ENCODE assay signal across 1 cellular context in the genomic region with DNA sequence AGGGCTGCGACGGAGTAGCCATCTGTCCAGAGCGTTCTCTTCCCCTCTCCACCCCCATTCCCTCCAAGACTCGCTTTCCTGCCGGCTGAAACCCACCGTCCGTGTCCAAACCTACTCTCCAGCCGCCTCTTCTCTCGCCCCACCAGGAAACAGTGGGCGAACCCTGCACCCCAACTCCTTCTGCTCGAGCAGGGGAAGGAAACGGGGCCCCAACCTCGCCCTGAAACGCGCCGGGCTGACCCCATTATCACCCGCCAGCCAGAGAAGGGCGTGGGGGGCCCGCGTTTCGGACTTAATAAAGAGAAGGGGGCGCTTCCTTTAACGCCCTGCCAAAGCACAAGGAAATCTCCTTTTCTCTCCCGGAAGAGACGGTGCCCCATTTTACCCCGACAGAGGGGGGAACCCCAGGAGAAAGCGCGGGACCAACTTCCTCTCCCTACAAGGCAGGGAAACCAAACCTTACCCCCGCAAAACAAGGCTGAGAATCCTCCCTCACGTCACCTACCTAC.
A peak's percentile ranks its signal among the peaks of the same experiment; 100 is the strongest.
TF ChIP-seq lines count a peak whose summit lies in the region.

No MANE protein-coding gene starts in this region.

TF ChIP-seq in K562, 482 proteins besides CTCF, POLR2A, EP300 and RAD21 (continued from another document):
- TF ChIP-seq SPI1 (IDR thresholded peaks at IDR 0.05; ENCODE audit: borderline replicate concordance, low read depth, low read length) (peak; percentile 73), MYC (IDR thresholded peaks at IDR 0.05; ENCODE audit: low read depth, low read length) (peak; percentile 16; the same call in 1 of the 2 replicates), MYC (CRISPR knock-in tag; IDR thresholded peaks at IDR 0.05; ENCODE audit: borderline replicate concordance, low read depth) (no peak), ZC3H4 (CRISPR knock-in tag; IDR thresholded peaks at IDR 0.05; ENCODE audit: borderline replicate concordance) (peak; percentile 63; the same call in 1 of the 2 replicates), BRD4 (IDR thresholded peaks at IDR 0.05) (no peak), TEAD1 (CRISPR knock-in tag; IDR thresholded peaks at IDR 0.05) (0 out of 4 replicates have a peak, but pooled peaks of 1 of the 2 experiments have one; percentile 23), ZNF644 (tag; IDR thresholded peaks at IDR 0.05; ENCODE audit: low read depth) (peak; percentile 61; the same call in 1 of the 2 replicates), RB1 (IDR thresholded peaks at IDR 0.05; ENCODE audit: low read depth) (0 out of 2 replicates have a peak, but pooled peaks have one; percentile 24), IFI16 (CRISPR knock-in tag; IDR thresholded peaks at IDR 0.05) (no peak), SRSF9 (IDR thresholded peaks at IDR 0.05; ENCODE audit: borderline replicate concordance, low read depth, low read length) (no peak), RFX7 (CRISPR knock-in tag; IDR thresholded peaks at IDR 0.05) (no peak), SOX6 (IDR thresholded peaks at IDR 0.05) (no peak), RBM22 (IDR thresholded peaks at IDR 0.05; ENCODE audit: low read depth, low read length, poor library complexity, severe bottlenecking) (peak; percentile 89), POLR2G (IDR thresholded peaks at IDR 0.05; ENCODE audit: low read depth, low read length) (peak; percentile 83), TEAD2 (tag; IDR thresholded peaks at IDR 0.05) (no peak), MCM7 (IDR thresholded peaks at IDR 0.05) (0 out of 4 replicates have a peak, but pooled peaks of 1 of the 2 experiments have one; percentile 7), ZNF140 (CRISPR knock-in tag; IDR thresholded peaks at IDR 0.05) (no peak), TBL1XR1 (IDR thresholded peaks at IDR 0.05; ENCODE audit: low read length in 2 of 2) (0 out of 4 replicates have a peak, but pooled peaks of 1 of the 2 experiments have one; percentile 24), POLR2AphosphoS5 (IDR thresholded peaks at IDR 0.05; ENCODE audit: control insufficient read depth, insufficient read depth, low read depth, low read length) (0 out of 2 replicates have a peak, but pooled peaks have one; percentile 0), RBFOX2 (IDR thresholded peaks at IDR 0.05; ENCODE audit: low read depth, low read length) (peak; percentile 81), CXXC5 (CRISPR knock-in tag; IDR thresholded peaks at IDR 0.05) (peak; percentile 11; the same call in 1 of the 2 replicates), PTTG1 (tag; IDR thresholded peaks at IDR 0.05; ENCODE audit: low read depth) (no peak)
- TF ChIP-seq, protein P1, sequence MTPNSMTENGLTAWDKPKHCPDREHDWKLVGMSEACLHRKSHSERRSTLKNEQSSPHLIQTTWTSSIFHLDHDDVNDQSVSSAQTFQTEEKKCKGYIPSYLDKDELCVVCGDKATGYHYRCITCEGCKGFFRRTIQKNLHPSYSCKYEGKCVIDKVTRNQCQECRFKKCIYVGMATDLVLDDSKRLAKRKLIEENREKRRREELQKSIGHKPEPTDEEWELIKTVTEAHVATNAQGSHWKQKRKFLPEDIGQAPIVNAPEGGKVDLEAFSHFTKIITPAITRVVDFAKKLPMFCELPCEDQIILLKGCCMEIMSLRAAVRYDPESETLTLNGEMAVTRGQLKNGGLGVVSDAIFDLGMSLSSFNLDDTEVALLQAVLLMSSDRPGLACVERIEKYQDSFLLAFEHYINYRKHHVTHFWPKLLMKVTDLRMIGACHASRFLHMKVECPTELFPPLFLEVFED (CRISPR knock-in tag; conservative IDR thresholded peaks at IDR 0.05) = peak; percentile 83
- TF ChIP-seq, protein P2, sequence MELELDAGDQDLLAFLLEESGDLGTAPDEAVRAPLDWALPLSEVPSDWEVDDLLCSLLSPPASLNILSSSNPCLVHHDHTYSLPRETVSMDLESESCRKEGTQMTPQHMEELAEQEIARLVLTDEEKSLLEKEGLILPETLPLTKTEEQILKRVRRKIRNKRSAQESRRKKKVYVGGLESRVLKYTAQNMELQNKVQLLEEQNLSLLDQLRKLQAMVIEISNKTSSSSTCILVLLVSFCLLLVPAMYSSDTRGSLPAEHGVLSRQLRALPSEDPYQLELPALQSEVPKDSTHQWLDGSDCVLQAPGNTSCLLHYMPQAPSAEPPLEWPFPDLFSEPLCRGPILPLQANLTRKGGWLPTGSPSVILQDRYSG (tag; conservative IDR thresholded peaks at IDR 0.05; ENCODE audit: low read depth) = no peak
- TF ChIP-seq, protein P3, sequence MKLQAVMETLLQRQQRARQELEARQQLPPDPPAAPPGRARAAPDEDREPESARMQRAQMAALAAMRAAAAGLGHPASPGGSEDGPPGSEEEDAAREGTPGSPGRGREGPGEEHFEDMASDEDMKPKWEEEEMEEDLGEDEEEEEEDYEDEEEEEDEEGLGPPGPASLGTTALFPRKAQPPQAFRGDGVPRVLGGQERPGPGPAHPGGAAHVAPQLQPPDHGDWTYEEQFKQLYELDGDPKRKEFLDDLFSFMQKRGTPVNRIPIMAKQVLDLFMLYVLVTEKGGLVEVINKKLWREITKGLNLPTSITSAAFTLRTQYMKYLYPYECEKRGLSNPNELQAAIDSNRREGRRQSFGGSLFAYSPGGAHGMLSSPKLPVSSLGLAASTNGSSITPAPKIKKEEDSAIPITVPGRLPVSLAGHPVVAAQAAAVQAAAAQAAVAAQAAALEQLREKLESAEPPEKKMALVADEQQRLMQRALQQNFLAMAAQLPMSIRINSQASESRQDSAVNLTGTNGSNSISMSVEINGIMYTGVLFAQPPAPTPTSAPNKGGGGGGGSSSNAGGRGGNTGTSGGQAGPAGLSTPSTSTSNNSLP (IDR thresholded peaks at IDR 0.05; ENCODE audit: borderline replicate concordance, low read depth, low read length) = no peak
- TF ChIP-seq, protein P4, sequence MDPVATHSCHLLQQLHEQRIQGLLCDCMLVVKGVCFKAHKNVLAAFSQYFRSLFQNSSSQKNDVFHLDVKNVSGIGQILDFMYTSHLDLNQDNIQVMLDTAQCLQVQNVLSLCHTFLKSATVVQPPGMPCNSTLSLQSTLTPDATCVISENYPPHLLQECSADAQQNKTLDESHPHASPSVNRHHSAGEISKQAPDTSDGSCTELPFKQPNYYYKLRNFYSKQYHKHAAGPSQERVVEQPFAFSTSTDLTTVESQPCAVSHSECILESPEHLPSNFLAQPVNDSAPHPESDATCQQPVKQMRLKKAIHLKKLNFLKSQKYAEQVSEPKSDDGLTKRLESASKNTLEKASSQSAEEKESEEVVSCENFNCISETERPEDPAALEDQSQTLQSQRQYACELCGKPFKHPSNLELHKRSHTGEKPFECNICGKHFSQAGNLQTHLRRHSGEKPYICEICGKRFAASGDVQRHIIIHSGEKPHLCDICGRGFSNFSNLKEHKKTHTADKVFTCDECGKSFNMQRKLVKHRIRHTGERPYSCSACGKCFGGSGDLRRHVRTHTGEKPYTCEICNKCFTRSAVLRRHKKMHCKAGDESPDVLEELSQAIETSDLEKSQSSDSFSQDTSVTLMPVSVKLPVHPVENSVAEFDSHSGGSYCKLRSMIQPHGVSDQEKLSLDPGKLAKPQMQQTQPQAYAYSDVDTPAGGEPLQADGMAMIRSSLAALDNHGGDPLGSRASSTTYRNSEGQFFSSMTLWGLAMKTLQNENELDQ (CRISPR knock-in tag; IDR thresholded peaks at IDR 0.05; ENCODE audit: borderline replicate concordance) = no peak
- TF ChIP-seq, protein P5, sequence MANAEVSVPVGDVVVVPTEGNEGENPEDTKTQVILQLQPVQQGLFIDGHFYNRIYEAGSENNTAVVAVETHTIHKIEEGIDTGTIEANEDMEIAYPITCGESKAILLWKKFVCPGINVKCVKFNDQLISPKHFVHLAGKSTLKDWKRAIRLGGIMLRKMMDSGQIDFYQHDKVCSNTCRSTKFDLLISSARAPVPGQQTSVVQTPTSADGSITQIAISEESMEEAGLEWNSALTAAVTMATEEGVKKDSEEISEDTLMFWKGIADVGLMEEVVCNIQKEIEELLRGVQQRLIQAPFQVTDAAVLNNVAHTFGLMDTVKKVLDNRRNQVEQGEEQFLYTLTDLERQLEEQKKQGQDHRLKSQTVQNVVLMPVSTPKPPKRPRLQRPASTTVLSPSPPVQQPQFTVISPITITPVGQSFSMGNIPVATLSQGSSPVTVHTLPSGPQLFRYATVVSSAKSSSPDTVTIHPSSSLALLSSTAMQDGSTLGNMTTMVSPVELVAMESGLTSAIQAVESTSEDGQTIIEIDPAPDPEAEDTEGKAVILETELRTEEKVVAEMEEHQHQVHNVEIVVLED (CRISPR knock-in tag; IDR thresholded peaks at IDR 0.05) = no peak
- TF ChIP-seq, protein P6, sequence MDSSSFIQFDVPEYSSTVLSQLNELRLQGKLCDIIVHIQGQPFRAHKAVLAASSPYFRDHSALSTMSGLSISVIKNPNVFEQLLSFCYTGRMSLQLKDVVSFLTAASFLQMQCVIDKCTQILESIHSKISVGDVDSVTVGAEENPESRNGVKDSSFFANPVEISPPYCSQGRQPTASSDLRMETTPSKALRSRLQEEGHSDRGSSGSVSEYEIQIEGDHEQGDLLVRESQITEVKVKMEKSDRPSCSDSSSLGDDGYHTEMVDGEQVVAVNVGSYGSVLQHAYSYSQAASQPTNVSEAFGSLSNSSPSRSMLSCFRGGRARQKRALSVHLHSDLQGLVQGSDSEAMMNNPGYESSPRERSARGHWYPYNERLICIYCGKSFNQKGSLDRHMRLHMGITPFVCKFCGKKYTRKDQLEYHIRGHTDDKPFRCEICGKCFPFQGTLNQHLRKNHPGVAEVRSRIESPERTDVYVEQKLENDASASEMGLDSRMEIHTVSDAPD (CRISPR knock-in tag; IDR thresholded peaks at IDR 0.05) = no peak
- TF ChIP-seq, protein P7, sequence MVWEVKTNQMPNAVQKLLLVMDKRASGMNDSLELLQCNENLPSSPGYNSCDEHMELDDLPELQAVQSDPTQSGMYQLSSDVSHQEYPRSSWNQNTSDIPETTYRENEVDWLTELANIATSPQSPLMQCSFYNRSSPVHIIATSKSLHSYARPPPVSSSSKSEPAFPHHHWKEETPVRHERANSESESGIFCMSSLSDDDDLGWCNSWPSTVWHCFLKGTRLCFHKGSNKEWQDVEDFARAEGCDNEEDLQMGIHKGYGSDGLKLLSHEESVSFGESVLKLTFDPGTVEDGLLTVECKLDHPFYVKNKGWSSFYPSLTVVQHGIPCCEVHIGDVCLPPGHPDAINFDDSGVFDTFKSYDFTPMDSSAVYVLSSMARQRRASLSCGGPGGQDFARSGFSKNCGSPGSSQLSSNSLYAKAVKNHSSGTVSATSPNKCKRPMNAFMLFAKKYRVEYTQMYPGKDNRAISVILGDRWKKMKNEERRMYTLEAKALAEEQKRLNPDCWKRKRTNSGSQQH (CRISPR knock-in tag; IDR thresholded peaks at IDR 0.05) = 0 out of 2 replicates have a peak, but pooled peaks have one; percentile 43
- TF ChIP-seq, protein P8, sequence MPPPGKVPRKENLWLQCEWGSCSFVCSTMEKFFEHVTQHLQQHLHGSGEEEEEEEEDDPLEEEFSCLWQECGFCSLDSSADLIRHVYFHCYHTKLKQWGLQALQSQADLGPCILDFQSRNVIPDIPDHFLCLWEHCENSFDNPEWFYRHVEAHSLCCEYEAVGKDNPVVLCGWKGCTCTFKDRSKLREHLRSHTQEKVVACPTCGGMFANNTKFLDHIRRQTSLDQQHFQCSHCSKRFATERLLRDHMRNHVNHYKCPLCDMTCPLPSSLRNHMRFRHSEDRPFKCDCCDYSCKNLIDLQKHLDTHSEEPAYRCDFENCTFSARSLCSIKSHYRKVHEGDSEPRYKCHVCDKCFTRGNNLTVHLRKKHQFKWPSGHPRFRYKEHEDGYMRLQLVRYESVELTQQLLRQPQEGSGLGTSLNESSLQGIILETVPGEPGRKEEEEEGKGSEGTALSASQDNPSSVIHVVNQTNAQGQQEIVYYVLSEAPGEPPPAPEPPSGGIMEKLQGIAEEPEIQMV (tag; conservative IDR thresholded peaks at IDR 0.05; ENCODE audit: low read depth) = no peak
- TF ChIP-seq, protein P9, sequence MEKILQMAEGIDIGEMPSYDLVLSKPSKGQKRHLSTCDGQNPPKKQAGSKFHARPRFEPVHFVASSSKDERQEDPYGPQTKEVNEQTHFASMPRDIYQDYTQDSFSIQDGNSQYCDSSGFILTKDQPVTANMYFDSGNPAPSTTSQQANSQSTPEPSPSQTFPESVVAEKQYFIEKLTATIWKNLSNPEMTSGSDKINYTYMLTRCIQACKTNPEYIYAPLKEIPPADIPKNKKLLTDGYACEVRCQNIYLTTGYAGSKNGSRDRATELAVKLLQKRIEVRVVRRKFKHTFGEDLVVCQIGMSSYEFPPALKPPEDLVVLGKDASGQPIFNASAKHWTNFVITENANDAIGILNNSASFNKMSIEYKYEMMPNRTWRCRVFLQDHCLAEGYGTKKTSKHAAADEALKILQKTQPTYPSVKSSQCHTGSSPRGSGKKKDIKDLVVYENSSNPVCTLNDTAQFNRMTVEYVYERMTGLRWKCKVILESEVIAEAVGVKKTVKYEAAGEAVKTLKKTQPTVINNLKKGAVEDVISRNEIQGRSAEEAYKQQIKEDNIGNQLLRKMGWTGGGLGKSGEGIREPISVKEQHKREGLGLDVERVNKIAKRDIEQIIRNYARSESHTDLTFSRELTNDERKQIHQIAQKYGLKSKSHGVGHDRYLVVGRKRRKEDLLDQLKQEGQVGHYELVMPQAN (IDR thresholded peaks at IDR 0.05; ENCODE audit: borderline replicate concordance) = peak; percentile 21; the same call in 1 of the 2 replicates
